In the genomic region with DNA sequence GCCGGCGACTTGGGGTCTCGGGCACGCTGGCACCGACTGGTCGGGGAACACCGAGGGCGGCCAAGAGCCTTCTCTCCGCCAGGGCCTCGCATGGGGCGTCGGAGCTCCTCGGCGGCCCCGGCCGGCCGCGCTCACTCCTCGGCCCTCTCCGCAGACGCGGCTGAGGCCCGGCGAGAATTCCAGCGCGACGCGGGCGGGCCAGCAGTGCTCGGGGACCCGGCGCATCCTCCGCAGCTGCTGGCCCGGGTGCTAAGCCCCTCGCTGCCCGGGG, we compare ENCODE assay signal across 18 cellular contexts. TPM values are rescaled to one million over a fixed set of nuclear protein-coding genes. Genes with fewer than 3 reads are reported as not detected.
DNase-seq lines count a peak whose midpoint lies in the region; ATAC-seq, FAIRE-seq and TF ChIP-seq lines count a peak whose summit lies in the region.
"Had no signal": no experiment of that assay in that cellular context is flagged by ENCODE, and none has a peak within 500 bp of the region (broad histone marks: within the 10 kb centered on the region; RNA-seq: fewer than 3 reads in every experiment).

No MANE protein-coding gene starts in this region.

- POLR2A ChIA-PET in A673 (lab: Charles Lee; ENCODE audit: low non-redundant PET) (no interaction called here), K562 (lab: Yijun Ruan, JAX) (interaction anchor here (0.7 to 6.7 kb wide), 4 partner anchors 10 to 34 kb away, joined by 4 to 78 read pairs (median 21); no protein-coding TSS in a partner anchor)

- H3K9ac ChIP-seq in ES-I3 (ENCODE audit: low read depth, low read length), result peak overlapping the region; percentile 42; the same call in 1 of the 2 replicates
- H3K9ac ChIP-seq in K562 (ENCODE audit: insufficient read depth in 1 of 2, low read depth in 2 of 2, low read length in 2 of 2), result peak overlapping the region in 1 of 2 experiments; percentile 74; a peak in 2 of 4 replicates

- H3K27me3 Mint-ChIP-seq in nephron progenitor cell (ENCODE audit: low read depth, poor library complexity), result peaks cover 94% of the 10 kb centered on the region
- H3K27me3 Mint-ChIP-seq in activated naive CD4-positive, alpha-beta T cell treated with anti-CD3 and anti-CD28 coated beads for 36 hours (ENCODE audit: low read depth), result peaks cover 68% of the 10 kb centered on the region

- WGBS in K562 (ENCODE audit: insufficient coverage, low coverage, missing lambda C conversion rate), result 55% methylated on average over 36 of the region's 36 CpGs

- in situ Hi-C loops in K562 (cut with MboI), result no loop called here

- H3K4me1 ChIP-seq in A673 (ENCODE audit: insufficient read depth, low read length, poor library complexity, severe bottlenecking), result no peaks in the 10 kb centered on the region
- peaks cover 11% of the 10 kb centered on the region for H3K4me1 ChIP-seq in ES-I3 (ENCODE audit: insufficient read depth, low read length)
- peaks cover 6 to 92% of the 10 kb centered on the region in 2 experiments; a peak in 3 of 5 replicates for H3K4me1 ChIP-seq in K562 (replicated peaks in 1 of 2; ENCODE audit: control insufficient read depth in 2 of 2, insufficient read depth in 2 of 2, low read length in 2 of 2)

- no peak for TF ChIP-seq POLR2A in K562 (conservative IDR thresholded peaks at IDR 0.05)

- TF ChIP-seq EP300 in K562 (IDR thresholded peaks at IDR 0.05; ENCODE audit: low read length), result no peak

- H3K27ac Mint-ChIP-seq in nephron progenitor cell, result no peak overlapping the region
- no peak overlapping the region for H3K27ac Mint-ChIP-seq in activated naive CD4-positive, alpha-beta T cell treated with anti-CD3 and anti-CD28 coated beads for 36 hours
- H3K27ac Mint-ChIP-seq: activated T-helper 1 cell treated with anti-CD3 and anti-CD28 coated beads, Interleukin-12 subunit alpha, Interleukin-12 subunit beta, Interleukin-2, Interleukin-4 antibody, amounts not matched to agents 30 ng/mL and 10 ng/mL and 1 ng/mL, durations not matched to agents 14 hours and 24 hours and 36 hours; T-helper 17 cell had no signal

- H3K79me2 ChIP-seq in K562 (ENCODE audit: control insufficient read depth, insufficient read depth, low read length), result peaks cover 23% of the 10 kb centered on the region

- TF ChIP-seq RAD21 in K562 (CRISPR knock-in tag; conservative IDR thresholded peaks at IDR 0.05 in 1 of 2, IDR thresholded peaks at IDR 0.05 in 1 of 2), result no peak

- BruUV-seq in A673 (replicated peaks; lab: Mats Ljungman, UMichigan) (no TSS peak), K562 (replicated peaks; lab: Mats Ljungman, UMichigan) (no TSS peak)

- H3K9me1 ChIP-seq in K562 (ENCODE audit: control insufficient read depth, insufficient read depth, low read length), result peaks cover 6% of the 10 kb centered on the region

- H3K27ac ChIP-seq in A673 (ENCODE audit: low read depth, low read length, poor library complexity, severe bottlenecking) (no peak overlapping the region), K562 (ENCODE audit: extremely low read depth, low read depth, low read length) (no peak overlapping the region; the same call in 2 of the 3 replicates)
- H3K27ac ChIP-seq: C4-2B had no signal

- no peak for TF ChIP-seq CTCF in A673 (conservative IDR thresholded peaks at IDR 0.05; ENCODE audit: low read depth, low read length)
- TF ChIP-seq CTCF in K562 (IDR thresholded peaks at IDR 0.05 in 2 of 3, conservative IDR thresholded peaks at IDR 0.05 in 1 of 3; ENCODE audit: insufficient read depth in 2 of 3, low read depth in 1 of 3, low read length in 3 of 3), result no peak
- TF ChIP-seq CTCF in nephron progenitor cell (IDR thresholded peaks at IDR 0.05), result no peak

- CTCF ChIA-PET in A673 (lab: Charles Lee), result no interaction called here
- CTCF ChIA-PET in K562 (lab: Yijun Ruan, JAX; ENCODE audit: low intra/inter-chr PET ratio), result interaction anchor here (1.7 kb wide), 1 partner anchor 10 kb away, joined by 9 read pairs; no protein-coding TSS in a partner anchor
- CTCF ChIA-PET in activated naive CD4-positive, alpha-beta T cell treated with anti-CD3 and anti-CD28 coated beads for 36 hours (lab: Charles Lee), result interaction anchor here (1.9 kb wide), 1 partner anchor 12 kb away, joined by 4 read pairs; no protein-coding TSS in a partner anchor

- peaks cover 4% of the 10 kb centered on the region for H3K9me3 Mint-ChIP-seq in nephron progenitor cell
- H3K9me3 Mint-ChIP-seq in activated naive CD4-positive, alpha-beta T cell treated with anti-CD3 and anti-CD28 coated beads for 36 hours, result no peaks in the 10 kb centered on the region
- H3K9me3 Mint-ChIP-seq: activated T-helper 1 cell treated with anti-CD3 and anti-CD28 coated beads, Interleukin-12 subunit alpha, Interleukin-12 subunit beta, Interleukin-2, Interleukin-4 antibody, amounts not matched to agents 30 ng/mL and 10 ng/mL and 1 ng/mL, durations not matched to agents 14 hours and 24 hours and 36 hours had no signal

- no peak overlapping the region for H3K4me3 Mint-ChIP-seq in nephron progenitor cell
- H3K4me3 Mint-ChIP-seq in activated naive CD4-positive, alpha-beta T cell treated with anti-CD3 and anti-CD28 coated beads for 36 hours, result no peak overlapping the region

- H3K4me3 ChIP-seq in A673 (ENCODE audit: low read depth, low read length, poor library complexity, severe bottlenecking), result peak overlapping the region; percentile 31
- H3K4me3 ChIP-seq in K562, result peak overlapping the region; percentile 34

- H3K4me2 ChIP-seq in K562 (ENCODE audit: insufficient read depth, low read length), result no peak overlapping the region

- H4K20me1 ChIP-seq in K562 (replicated peaks; ENCODE audit: control insufficient read depth, insufficient read depth, low read length), result 0 out of 2 replicates have a peak, but pooled peaks cover 3% of the 10 kb centered on the region

- H3K4me1 Mint-ChIP-seq in nephron progenitor cell, result peaks cover 26% of the 10 kb centered on the region
- H3K4me1 Mint-ChIP-seq in activated naive CD4-positive, alpha-beta T cell treated with anti-CD3 and anti-CD28 coated beads for 36 hours (ENCODE audit: low read depth), result peaks cover 12% of the 10 kb centered on the region

- no peaks in the 10 kb centered on the region for H3K36me3 Mint-ChIP-seq in nephron progenitor cell (ENCODE audit: low read depth)
- H3K36me3 Mint-ChIP-seq in activated naive CD4-positive, alpha-beta T cell treated with anti-CD3 and anti-CD28 coated beads for 36 hours (ENCODE audit: low read depth), result no peaks in the 10 kb centered on the region

- no peak for FAIRE-seq in K562 (lab: Jason Lieb, UNC)
- FAIRE-seq in frontal cortex (lab: Jason Lieb, UNC), result no peak
- FAIRE-seq: G401.6 had no signal

- H2AFZ ChIP-seq in K562 (ENCODE audit: low read depth, low read length), result no peak overlapping the region

- H3K36me3 ChIP-seq in A673 (ENCODE audit: insufficient read depth, low read length, poor library complexity, severe bottlenecking) (no peaks in the 10 kb centered on the region), ES-I3 (ENCODE audit: insufficient read depth, low read length) (no peaks in the 10 kb centered on the region), K562 (ENCODE audit: control insufficient read depth, insufficient read depth, low read length) (peaks cover 8% of the 10 kb centered on the region; the same call in 1 of the 3 replicates)
- H3K36me3 ChIP-seq: thyroid gland had no signal

- intact Hi-C loops in A673 (cut with micrococcal nuclease; ENCODE audit: unreplicated experiment) (no loop called here), K562 (cut with micrococcal nuclease) (loop anchor here (2.0 kb wide), 1 partner anchor 35 kb away; no protein-coding TSS in a partner anchor)
- intact Hi-C loops in activated naive CD4-positive, alpha-beta T cell treated with anti-CD3 and anti-CD28 coated beads for 36 hours (cut with micrococcal nuclease), result no loop called here

- H3K9me3 ChIP-seq in A673 (ENCODE audit: low read depth, low read length, poor library complexity, severe bottlenecking) (no peaks in the 10 kb centered on the region), ES-I3 (ENCODE audit: control insufficient read depth, insufficient read depth, low read length) (no peaks in the 10 kb centered on the region), K562 (replicated peaks; ENCODE audit: control insufficient read depth, insufficient read depth, low read depth, low read length) (no peaks in the 10 kb centered on the region)
- H3K9me3 ChIP-seq: thyroid gland had no signal

- H3K27me3 ChIP-seq in A673 (replicated peaks; ENCODE audit: insufficient read depth, low read depth, low read length, poor library complexity) (peaks cover 38% of the 10 kb centered on the region), K562 (ENCODE audit: control insufficient read depth in 2 of 2, insufficient read depth in 2 of 2, low read length in 2 of 2) (peaks cover 0 to 14% of the 10 kb centered on the region in 2 experiments; a peak in 2 of 5 replicates)

- no peak for ATAC-seq in K562
- ATAC-seq in GM21381 (IDR thresholded peaks at IDR 0.05; ENCODE audit: unreplicated experiment), result no peak

- peak; percentile 33 for DNase-seq in A673 (ENCODE audit: low spot score)
- no peak for DNase-seq in K562 (ENCODE audit: extremely low read depth in 1 of 4, low spot score in 3 of 4)
- DNase-seq in nephron progenitor cell, result peak; percentile 49
- DNase-seq in NCI-H1048 (lab: John Stamatoyannopoulos, UW), result no peak
- DNase-seq in activated naive CD4-positive, alpha-beta T cell treated with anti-CD3 and anti-CD28 coated beads for 36 hours, result no peak
- no peak for DNase-seq in frontal cortex (ENCODE audit: low spot score in 2 of 2)
- DNase-seq: activated CD4-positive, alpha-beta T cell treated with anti-CD3 and anti-CD28 coated beads for 48 hours; amniotic stem cell; dermis blood vessel endothelial cell; NCI-H187; NCI-H524; T-helper 17 cell; thyroid gland had no signal

RNA-seq across cellular contexts. Expression of gene TBX1, which starts 5.6 kb away (rescaled TPM):
- total RNA-seq in A673 (2021) (3.6 and 4.7 TPM in 2 replicates), K562 (2014; rRNA removed) (8.9 and 14.0 TPM in 2 replicates), K562 (2014; rRNA removed; fragmentation: Illumina TruSeq; extraction: Trizol) (2.1 and 2.6 TPM in 2 replicates), K562 (2015; rRNA removed; fragmentation: Illumina TruSeq; extraction: Trizol) (3.5 and 3.9 TPM in 2 replicates), K562 (2021) (34.2 and 35.0 TPM in 2 replicates), frontal cortex (not detected)
- total RNA-seq in K562 (2011; cell fraction: chromatin; rRNA removed; ENCODE audit: low replicate concordance), result 31.9 and 90.7 TPM in 2 replicates
- 41.9 and 52.4 TPM in 2 replicates for total RNA-seq in K562 (2011; cell fraction: nucleolus; rRNA removed)
- total RNA-seq in K562 (2011; cell fraction: nucleoplasm; rRNA removed), result 40.6 and 47.0 TPM in 2 replicates
- polyA plus RNA-seq in K562 (2011; rRNA removed) (2.5 and 9.5 TPM in 2 replicates), K562 (2014; fragmentation: Illumina TruSeq; extraction: Trizol) (8.0 and 12.8 TPM in 2 replicates), K562 (2014; fragmentation: Nextera tagmentation; extraction: Ambion mirVana) (under 1 TPM; 0.07 to 0.11 TPM), K562 (2014; rRNA removed) (14.7 and 17.1 TPM in 2 replicates)
- polyA plus RNA-seq in K562 (2011; cell fraction: cytosol; rRNA removed), result 5.8 and 7.7 TPM in 2 replicates
- 55.1 and 87.1 TPM in 2 replicates for polyA plus RNA-seq in K562 (2011; cell fraction: nucleus; rRNA removed)
- polyA plus RNA-seq in K562 (2012), result 12.4 and 14.0 TPM in 2 replicates
- 2.2 and 5.5 TPM in 2 replicates for polyA minus RNA-seq in K562 (2011; rRNA and poly(A)+ RNA removed)
- 5.4 and 22.9 TPM in 2 replicates for polyA minus RNA-seq in K562 (2011; cell fraction: cytosol; rRNA and poly(A)+ RNA removed)
- 20.1 and 45.7 TPM in 2 replicates for polyA minus RNA-seq in K562 (2011; cell fraction: nucleus; rRNA and poly(A)+ RNA removed)
- total RNA-seq in activated naive CD4-positive, alpha-beta T cell treated with anti-CD3 and anti-CD28 coated beads for 36 hours, result not detected
- total RNA-seq: T-helper 17 cell had no signal

RNA-seq across cellular contexts. Expression of gene GP1BB, which starts 42.8 kb away (rescaled TPM):
- total RNA-seq in A673 (2021), result 12.6 and 13.3 TPM in 2 replicates
- 12.5 and 89.3 TPM in 2 replicates for total RNA-seq in K562 (2011; cell fraction: chromatin; rRNA removed; ENCODE audit: low replicate concordance)
- 145 and 149 TPM in 2 replicates for total RNA-seq in K562 (2011; cell fraction: nucleolus; rRNA removed)
- 44.7 and 52.3 TPM in 2 replicates for total RNA-seq in K562 (2011; cell fraction: nucleoplasm; rRNA removed)
- 85.2 and 90.0 TPM in 2 replicates for total RNA-seq in K562 (2014; rRNA removed)
- total RNA-seq in K562 (2014; rRNA removed; fragmentation: Illumina TruSeq; extraction: Trizol), result 2.1 and 2.8 TPM in 2 replicates
- total RNA-seq in K562 (2015; rRNA removed; fragmentation: Illumina TruSeq; extraction: Trizol), result 1.6 and 5.2 TPM in 2 replicates
- total RNA-seq in K562 (2021), result 139 and 162 TPM in 2 replicates
- 9.2 and 33.6 TPM in 2 replicates for polyA plus RNA-seq in K562 (2011; rRNA removed)
- polyA plus RNA-seq in K562 (2011; cell fraction: cytosol; rRNA removed), result 60.0 and 286 TPM in 2 replicates
- polyA plus RNA-seq in K562 (2011; cell fraction: nucleus; rRNA removed), result 103 and 165 TPM in 2 replicates
- 49.9 and 97.0 TPM in 2 replicates for polyA plus RNA-seq in K562 (2012)
- 1.6 and 15.2 TPM in 2 replicates for polyA plus RNA-seq in K562 (2014; fragmentation: Illumina TruSeq; extraction: Trizol)
- 1 to 10 TPM in 1 of 2 experiments, under 1 TPM in 1; 0.69 to 1.1 TPM for polyA plus RNA-seq in K562 (2014; fragmentation: Nextera tagmentation; extraction: Ambion mirVana)
- 110 and 150 TPM in 2 replicates for polyA plus RNA-seq in K562 (2014; rRNA removed)
- 2.4 and 2.8 TPM in 2 replicates for polyA minus RNA-seq in K562 (2011; rRNA and poly(A)+ RNA removed)
- 43.2 and 113 TPM in 2 replicates for polyA minus RNA-seq in K562 (2011; cell fraction: cytosol; rRNA and poly(A)+ RNA removed)
- 19.4 and 37.3 TPM in 2 replicates for polyA minus RNA-seq in K562 (2011; cell fraction: nucleus; rRNA and poly(A)+ RNA removed)
- total RNA-seq in activated naive CD4-positive, alpha-beta T cell treated with anti-CD3 and anti-CD28 coated beads for 36 hours, result not detected
- total RNA-seq in frontal cortex, result 24.1 TPM
- total RNA-seq: activated T-helper 1 cell treated with anti-CD3 and anti-CD28 coated beads, Interleukin-12 subunit alpha, Interleukin-12 subunit beta, Interleukin-2, Interleukin-4 antibody, amounts not matched to agents 30 ng/mL and 10 ng/mL and 1 ng/mL, durations not matched to agents 14 hours and 24 hours and 36 hours had no signal

RNA-seq across cellular contexts. Expression of gene SEPTIN5, which starts 51.9 kb away (rescaled TPM):
- total RNA-seq in A673 (2021) (50.4 and 58.9 TPM in 2 replicates), K562 (2014; rRNA removed) (116 and 125 TPM in 2 replicates), K562 (2014; rRNA removed; fragmentation: Illumina TruSeq; extraction: Trizol) (92.5 and 94.6 TPM in 2 replicates), K562 (2015; rRNA removed; fragmentation: Illumina TruSeq; extraction: Trizol) (28.1 and 34.9 TPM in 2 replicates), K562 (2021) (177 and 195 TPM in 2 replicates), frontal cortex (132 TPM)
- total RNA-seq in K562 (2011; cell fraction: chromatin; rRNA removed; ENCODE audit: low replicate concordance), result 625 and 1,610 TPM in 2 replicates
- 538 and 650 TPM in 2 replicates for total RNA-seq in K562 (2011; cell fraction: nucleolus; rRNA removed)
- total RNA-seq in K562 (2011; cell fraction: nucleoplasm; rRNA removed), result 407 and 495 TPM in 2 replicates
- polyA plus RNA-seq in K562 (2011; rRNA removed) (119 and 238 TPM in 2 replicates), K562 (2014; fragmentation: Illumina TruSeq; extraction: Trizol) (135 and 164 TPM in 2 replicates), K562 (2014; fragmentation: Nextera tagmentation; extraction: Ambion mirVana) (1 to 10 TPM in 1 of 2 experiments, under 1 TPM in 1; 0.03 to 1.9 TPM), K562 (2014; rRNA removed) (129 and 135 TPM in 2 replicates)
- polyA plus RNA-seq in K562 (2011; cell fraction: cytosol; rRNA removed), result 143 and 156 TPM in 2 replicates
- polyA plus RNA-seq in K562 (2011; cell fraction: nucleus; rRNA removed), result 671 and 957 TPM in 2 replicates
- 122 and 123 TPM in 2 replicates for polyA plus RNA-seq in K562 (2012)
- 306 and 458 TPM in 2 replicates for polyA minus RNA-seq in K562 (2011; rRNA and poly(A)+ RNA removed)
- 83.2 and 205 TPM in 2 replicates for polyA minus RNA-seq in K562 (2011; cell fraction: cytosol; rRNA and poly(A)+ RNA removed)
- polyA minus RNA-seq in K562 (2011; cell fraction: nucleus; rRNA and poly(A)+ RNA removed), result 284 and 666 TPM in 2 replicates
- total RNA-seq in activated naive CD4-positive, alpha-beta T cell treated with anti-CD3 and anti-CD28 coated beads for 36 hours, result under 1 TPM; 0.47 to 0.81 TPM

Comparison
In these comparisons a context has a peak if more than half of its experiments do, and no peak if none do; other contexts are left out.
1. DNase-seq: peak in A673 (single experiment) and nephron progenitor cell (single experiment); none in K562 (0 of 4), NCI-H1048 (single experiment), activated naive CD4-positive, alpha-beta T cell treated with anti-CD3 and anti-CD28 coated beads for 36 hours (single experiment) and frontal cortex (0 of 2).
2. RNA of gene SEPTIN5, which starts 51.9 kb away (total RNA-seq): 132 TPM in frontal cortex (single experiment), 28.1 to 1,610 TPM in K562 and 50.4 to 58.9 TPM in A673; 0.47 to 0.81 TPM in activated naive CD4-positive, alpha-beta T cell treated with anti-CD3 and anti-CD28 coated beads for 36 hours; every median in the first group is over 10 times any median in the second.